12 cellular contexts compared by ENCODE assay signal in genomic region chr3:115272036-115272824, GRCh38.
DNase-seq lines count a peak whose midpoint lies in the region; ATAC-seq, FAIRE-seq and TF ChIP-seq lines count a peak whose summit lies in the region.
"Had no signal": no experiment of that assay in that cellular context is flagged by ENCODE, and none has a peak within 500 bp of the region (broad histone marks: within the 10 kb centered on the region; RNA-seq: fewer than 3 reads in every experiment).

No MANE protein-coding gene starts in this region.

- ATAC-seq in HepG2, result no peak
- ATAC-seq in right lobe of liver, result no peak
- ATAC-seq in foreskin keratinocyte, result peak; percentile 35
- no peak for ATAC-seq in natural killer cell
- ATAC-seq in GM18502 (IDR thresholded peaks at IDR 0.05; ENCODE audit: poor library complexity, unreplicated experiment), result no peak
- ATAC-seq: GM12878 had no signal

- no peaks in the 10 kb centered on the region for H3K4me1 Mint-ChIP-seq in activated naive CD4-positive, alpha-beta T cell treated with anti-CD3 and anti-CD28 coated beads for 36 hours (ENCODE audit: low read depth)
- no peaks in the 10 kb centered on the region for H3K4me1 Mint-ChIP-seq in natural killer cell
- H3K4me1 Mint-ChIP-seq: B cell had no signal

- in situ Hi-C loops in HepG2 (cut with HindIII; ENCODE audit: extremely low pct_ligation_motif_present, low pct_unique_long_range_greater_than_20kb) (no loop called here), SK-MEL-5 (cut with HindIII; ENCODE audit: low pct_unique_long_range_greater_than_20kb, low sequenced_read_pairs) (no loop called here)

- no peak overlapping the region for H3K27ac Mint-ChIP-seq in activated naive CD4-positive, alpha-beta T cell treated with anti-CD3 and anti-CD28 coated beads for 36 hours
- H3K27ac Mint-ChIP-seq in natural killer cell, result no peak overlapping the region
- H3K27ac Mint-ChIP-seq: B cell had no signal

- 51% methylated on average over 10 of the region's 10 CpGs for WGBS in HepG2 (ENCODE audit: low lambda C conversion rate)
- 89% methylated on average over 8 of the region's 10 CpGs for WGBS in right lobe of liver (ENCODE audit: insufficient coverage, low coverage, low lambda C conversion rate, missing lambda C conversion rate)

- peaks cover 4% of the 10 kb centered on the region for H3K9me3 Mint-ChIP-seq in activated naive CD4-positive, alpha-beta T cell treated with anti-CD3 and anti-CD28 coated beads for 36 hours
- peaks cover 0 to 3% of the 10 kb centered on the region in 2 donors for H3K9me3 Mint-ChIP-seq in natural killer cell

- H3K4me1 ChIP-seq in HepG2 (ENCODE audit: insufficient read depth, low read length), result no peaks in the 10 kb centered on the region
- no peaks in the 10 kb centered on the region for H3K4me1 ChIP-seq in right lobe of liver
- no peaks in the 10 kb centered on the region for H3K4me1 ChIP-seq in foreskin keratinocyte

- H3K79me2 ChIP-seq in HepG2 (ENCODE audit: insufficient read depth, low read length), result no peaks in the 10 kb centered on the region

- H3K36me3 ChIP-seq in HepG2 (replicated peaks in 1 of 2; ENCODE audit: control insufficient read depth in 1 of 2, insufficient read depth in 2 of 2, low read length in 2 of 2), result no peaks in the 10 kb centered on the region
- H3K36me3 ChIP-seq in right lobe of liver, result no peaks in the 10 kb centered on the region

- POLR2A ChIA-PET in HepG2 (lab: Yijun Ruan, JAX), result no interaction called here

- H3K27me3 ChIP-seq in HepG2 (ENCODE audit: control insufficient read depth in 1 of 2, insufficient read depth in 2 of 2, low read length in 2 of 2) (no peaks in the 10 kb centered on the region), right lobe of liver (no peaks in the 10 kb centered on the region), foreskin keratinocyte (no peaks in the 10 kb centered on the region)

- TF ChIP-seq EP300 in HepG2 (IDR thresholded peaks at IDR 0.05; ENCODE audit: low read depth in 2 of 2, low read length in 2 of 2) (no peak), HepG2 (CRISPR knock-in tag; IDR thresholded peaks at IDR 0.05; ENCODE audit: borderline replicate concordance) (no peak)

- TF ChIP-seq RAD21 in HepG2 (CRISPR knock-in tag; IDR thresholded peaks at IDR 0.05), result no peak

- H3K4me3 Mint-ChIP-seq in activated naive CD4-positive, alpha-beta T cell treated with anti-CD3 and anti-CD28 coated beads for 36 hours, result no peak overlapping the region
- no peak overlapping the region for H3K4me3 Mint-ChIP-seq in natural killer cell
- H3K4me3 Mint-ChIP-seq: B cell had no signal

- H2AFZ ChIP-seq in HepG2 (ENCODE audit: low read length), result no peak overlapping the region

- no peaks in the 10 kb centered on the region for H4K20me1 ChIP-seq in HepG2 (ENCODE audit: insufficient read depth, low read length)

- H3K9ac ChIP-seq in HepG2 (ENCODE audit: insufficient read depth, low read depth, low read length), result no peak overlapping the region

- H3K4me2 ChIP-seq in HepG2 (ENCODE audit: low read depth, low read length), result no peak overlapping the region

- DNase-seq in HepG2 (ENCODE audit: low spot score) (no peak), right lobe of liver (no peak), SK-MEL-5 (ENCODE audit: low read depth, low spot score) (peak; percentile 2), foreskin keratinocyte (peak in 1 of 2 donors; percentile 39), urothelium cell line (ENCODE audit: low spot score) (peak; percentile 63), natural killer cell (no peak)
- no peak for DNase-seq in activated naive CD4-positive, alpha-beta T cell treated with anti-CD3 and anti-CD28 coated beads for 36 hours
- DNase-seq: NCI-H2107 had no signal

- FAIRE-seq in HepG2 (lab: Jason Lieb, UNC) (no peak), urothelium cell line (lab: Jason Lieb, UNC) (no peak)
- FAIRE-seq: bronchial epithelial cell, GM12878 had no signal

- TF ChIP-seq CTCF in HepG2 (CRISPR knock-in tag; IDR thresholded peaks at IDR 0.05) (no peak), right lobe of liver (IDR thresholded peaks at IDR 0.05) (no peak), foreskin keratinocyte (conservative IDR thresholded peaks at IDR 0.05) (no peak), natural killer cell (IDR thresholded peaks at IDR 0.05) (no peak)

- no peaks in the 10 kb centered on the region for H3K36me3 Mint-ChIP-seq in activated naive CD4-positive, alpha-beta T cell treated with anti-CD3 and anti-CD28 coated beads for 36 hours (ENCODE audit: low read depth)
- no peaks in the 10 kb centered on the region for H3K36me3 Mint-ChIP-seq in natural killer cell

- no peaks in the 10 kb centered on the region for H3K27me3 Mint-ChIP-seq in activated naive CD4-positive, alpha-beta T cell treated with anti-CD3 and anti-CD28 coated beads for 36 hours (ENCODE audit: low read depth)
- H3K27me3 Mint-ChIP-seq in natural killer cell (ENCODE audit: low read depth in 2 of 2), result peaks cover 0 to 3% of the 10 kb centered on the region in 2 donors

- no TSS peak for BruUV-seq in HepG2 (replicated peaks; lab: Mats Ljungman, UMichigan)

- H3K27ac ChIP-seq in HepG2 (ENCODE audit: extremely low read length, insufficient read depth, low read length), result no peak overlapping the region
- H3K27ac ChIP-seq in right lobe of liver, result no peak overlapping the region
- no peak overlapping the region for H3K27ac ChIP-seq in foreskin keratinocyte

- H3K9me3 ChIP-seq in HepG2 (ENCODE audit: low read length) (no peaks in the 10 kb centered on the region), right lobe of liver (no peaks in the 10 kb centered on the region)

- TF ChIP-seq POLR2A in HepG2 (IDR thresholded peaks at IDR 0.05; ENCODE audit: insufficient read depth in 1 of 2, low read depth in 2 of 2, low read length in 2 of 2) (no peak), right lobe of liver (IDR thresholded peaks at IDR 0.05) (no peak)

- intact Hi-C loops in HepG2 (cut with micrococcal nuclease; ENCODE audit: unreplicated experiment) (no loop called here), right lobe of liver (cut with DNase I) (no loop called here), natural killer cell (cut with micrococcal nuclease) (no loop called here)
- intact Hi-C loops in activated naive CD4-positive, alpha-beta T cell treated with anti-CD3 and anti-CD28 coated beads for 36 hours (cut with micrococcal nuclease), result no loop called here

- no peak overlapping the region for H3K4me3 ChIP-seq in HepG2 (replicated peaks in 1 of 3; ENCODE audit: insufficient read depth in 1 of 3, low read depth in 2 of 3, low read length in 3 of 3)
- H3K4me3 ChIP-seq in right lobe of liver, result no peak overlapping the region
- H3K4me3 ChIP-seq: GM12878 had no signal

- CTCF ChIA-PET in HepG2 (lab: Yijun Ruan, JAX; ENCODE audit: low intra/inter-chr PET ratio, low total read pairs), result no interaction called here
- CTCF ChIA-PET in activated naive CD4-positive, alpha-beta T cell treated with anti-CD3 and anti-CD28 coated beads for 36 hours (lab: Charles Lee), result no interaction called here

TF ChIP-seq in HepG2, 621 proteins besides CTCF, POLR2A, EP300 and RAD21:
- TF ChIP-seq RFX1 (IDR thresholded peaks at IDR 0.05), result peak; percentile 38; the same call in 1 of the 2 replicates
- TF ChIP-seq ZNF337 (CRISPR knock-in tag; IDR thresholded peaks at IDR 0.05; ENCODE audit: borderline replicate concordance, low read depth), result no peak
- no peak for TF ChIP-seq SP2 (CRISPR knock-in tag; IDR thresholded peaks at IDR 0.05)
- no peak for TF ChIP-seq CENPBD1 (CRISPR knock-in tag; IDR thresholded peaks at IDR 0.05; ENCODE audit: borderline replicate concordance, low read depth)

Comparison
In these comparisons a context has a peak if more than half of its experiments do, and no peak if none do; other contexts are left out.
1. DNase-seq: peak in SK-MEL-5 (single experiment) and urothelium cell line (single experiment); none in HepG2 (single experiment), right lobe of liver (0 of 3), activated naive CD4-positive, alpha-beta T cell treated with anti-CD3 and anti-CD28 coated beads for 36 hours (single experiment) and natural killer cell (single experiment).